Comparison of ENCODE assay signal across 18 cellular contexts in the genomic region with DNA sequence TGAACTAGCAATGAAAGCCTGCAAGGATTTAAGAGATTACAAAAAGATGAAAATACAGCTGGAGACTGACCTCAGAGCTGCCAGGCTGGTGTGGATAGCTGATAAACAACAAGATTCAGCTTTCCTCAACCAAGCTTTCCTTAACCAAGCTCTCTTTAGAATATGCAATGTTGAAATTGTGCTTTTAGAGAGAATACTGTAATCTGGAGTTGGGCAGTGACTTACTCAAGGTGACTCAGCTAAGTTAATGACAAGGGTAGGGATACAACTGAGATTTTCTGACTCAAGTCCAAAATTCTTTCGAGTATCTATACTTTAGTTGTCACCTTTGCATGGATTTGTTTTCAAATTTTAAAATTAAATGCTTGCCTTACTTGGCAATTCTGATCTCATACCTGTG.
DNase-seq lines count a peak whose midpoint lies in the region; ATAC-seq and TF ChIP-seq lines count a peak whose summit lies in the region.
"Had no signal": no experiment of that assay in that cellular context is flagged by ENCODE, and none has a peak within 500 bp of the region (broad histone marks: within the 10 kb centered on the region; RNA-seq: fewer than 3 reads in every experiment).

No MANE protein-coding gene starts in this region.

- H3K9me3 ChIP-seq in heart left ventricle (no peaks in the 10 kb centered on the region), left ventricle myocardium inferior (replicated peaks) (no peaks in the 10 kb centered on the region)
- H3K9me3 ChIP-seq: BE2C, gastrocnemius medialis, Peyer's patch had no signal

- ATAC-seq in heart left ventricle: no peak
- ATAC-seq: gastrocnemius medialis had no signal

- intact Hi-C loops in heart left ventricle (cut with DNase I) (no loop called here), left ventricle myocardium inferior (cut with micrococcal nuclease) (no loop called here)

- no peak overlapping the region for H3K4me3 ChIP-seq in brain microvascular endothelial cell (ENCODE audit: low read depth, low read length)
- H3K4me3 ChIP-seq in heart left ventricle: no peak overlapping the region
- no peak overlapping the region for H3K4me3 ChIP-seq in left ventricle myocardium inferior
- H3K4me3 ChIP-seq: coronary artery, gastrocnemius medialis, Peyer's patch had no signal

- 54 to 86% (median 80%) methylated on average over 1 of the region's 1 CpG for WGBS in heart left ventricle, 4 donors

- H3K27me3 ChIP-seq in brain microvascular endothelial cell (replicated peaks) (no peaks in the 10 kb centered on the region), heart left ventricle (peaks cover 0 to 5% (median 0%) of the 10 kb centered on the region in 9 donors), left ventricle myocardium inferior (ENCODE audit: low read depth) (no peaks in the 10 kb centered on the region)
- H3K27me3 ChIP-seq: BE2C, gastrocnemius medialis, Peyer's patch had no signal

- TF ChIP-seq CTCF in brain microvascular endothelial cell (IDR thresholded peaks at IDR 0.05; ENCODE audit: low read depth, low read length, missing control alignments) (no peak), heart left ventricle (IDR thresholded peaks at IDR 0.05) (no peak), left ventricle myocardium inferior (IDR thresholded peaks at IDR 0.05; ENCODE audit: borderline replicate concordance) (no peak)

- TF ChIP-seq POLR2A in heart left ventricle (IDR thresholded peaks at IDR 0.05): no peak

- no peaks in the 10 kb centered on the region for H3K36me3 ChIP-seq in brain microvascular endothelial cell (replicated peaks)
- H3K36me3 ChIP-seq in heart left ventricle: no peaks in the 10 kb centered on the region
- H3K36me3 ChIP-seq in left ventricle myocardium inferior: no peaks in the 10 kb centered on the region
- H3K36me3 ChIP-seq: BE2C, gastrocnemius medialis, Peyer's patch had no signal

- DNase-seq in Caki2 (ENCODE audit: low read depth) (peak; percentile 58), LHCN-M2 (ENCODE audit: low read depth) (peak; percentile 36), brain microvascular endothelial cell (no peak), iris pigment epithelial cell (ENCODE audit: low read depth) (peak; percentile 51), cerebellar cortex (ENCODE audit: low spot score) (no peak), heart left ventricle (no peak), left ventricle myocardium inferior (no peak), iPS-NIHi7 (ENCODE audit: extremely low spot score) (no peak)
- DNase-seq: activated naive CD8-positive, alpha-beta T cell treated with anti-CD3 and anti-CD28 coated beads, Interleukin-2, amount 10 ng/mL, durations not matched to agents 7 days and 5 days; BE2C; gastrocnemius medialis; GOT3; NCI-H1436 treated with DMSO at 0.1 percent for 48 hours; NCI-H446 treated with DMSO at 0.1 percent for 48 hours; Peyer's patch; T-helper 1 cell had no signal

- H3K27ac ChIP-seq in brain microvascular endothelial cell (peak overlapping the region; percentile 24), heart left ventricle (no peak overlapping the region), left ventricle myocardium inferior (replicated peaks) (no peak overlapping the region)
- H3K27ac ChIP-seq: coronary artery, gastrocnemius medialis, parathyroid adenoma, Peyer's patch had no signal

- in situ Hi-C loops in Caki2 (cut with HindIII; ENCODE audit: low pct_unique_long_range_greater_than_20kb, low sequenced_read_pairs) (no loop called here), brain microvascular endothelial cell (cut with HindIII; ENCODE audit: low pct_ligation_motif_present, low sequenced_read_pairs) (no loop called here)

- H3K4me1 ChIP-seq in heart left ventricle (no peaks in the 10 kb centered on the region), left ventricle myocardium inferior (no peaks in the 10 kb centered on the region)
- H3K4me1 ChIP-seq: BE2C, gastrocnemius medialis, parathyroid adenoma, Peyer's patch had no signal

Comparison
In these comparisons a context has a peak if more than half of its experiments do, and no peak if none do; other contexts are left out.
1. DNase-seq: peak in Caki2 (single experiment), LHCN-M2 (single experiment) and iris pigment epithelial cell (single experiment); none in brain microvascular endothelial cell (single experiment), cerebellar cortex (single experiment), heart left ventricle (0 of 5), left ventricle myocardium inferior (single experiment) and iPS-NIHi7 (single experiment).